In the genomic region with DNA sequence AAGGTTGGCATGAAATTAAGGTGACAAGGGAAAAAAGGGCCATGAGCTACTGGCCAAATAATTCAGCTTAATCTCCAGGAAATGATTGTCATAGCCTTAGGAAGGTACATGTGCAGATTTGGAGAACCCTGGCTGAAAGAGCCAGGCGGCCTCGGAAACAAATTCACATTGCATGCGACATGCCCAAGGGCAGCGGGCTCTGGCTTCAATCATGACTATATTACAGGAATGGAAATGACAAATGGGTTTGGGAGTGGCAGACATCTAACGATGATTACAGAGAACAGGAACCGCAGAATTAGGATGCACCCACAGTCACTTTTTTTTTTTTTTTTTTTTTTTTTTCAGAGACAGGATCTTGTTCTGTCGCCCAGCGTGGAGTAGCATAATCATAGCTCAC, we compare ENCODE assay signal across 1 cellular context.
TF ChIP-seq lines count a peak whose summit lies in the region.

No MANE protein-coding gene starts in this region.

TF ChIP-seq in GM23338, 12 proteins besides CTCF, POLR2A, EP300 and RAD21 (continued from another document):
- TF ChIP-seq, protein P1, sequence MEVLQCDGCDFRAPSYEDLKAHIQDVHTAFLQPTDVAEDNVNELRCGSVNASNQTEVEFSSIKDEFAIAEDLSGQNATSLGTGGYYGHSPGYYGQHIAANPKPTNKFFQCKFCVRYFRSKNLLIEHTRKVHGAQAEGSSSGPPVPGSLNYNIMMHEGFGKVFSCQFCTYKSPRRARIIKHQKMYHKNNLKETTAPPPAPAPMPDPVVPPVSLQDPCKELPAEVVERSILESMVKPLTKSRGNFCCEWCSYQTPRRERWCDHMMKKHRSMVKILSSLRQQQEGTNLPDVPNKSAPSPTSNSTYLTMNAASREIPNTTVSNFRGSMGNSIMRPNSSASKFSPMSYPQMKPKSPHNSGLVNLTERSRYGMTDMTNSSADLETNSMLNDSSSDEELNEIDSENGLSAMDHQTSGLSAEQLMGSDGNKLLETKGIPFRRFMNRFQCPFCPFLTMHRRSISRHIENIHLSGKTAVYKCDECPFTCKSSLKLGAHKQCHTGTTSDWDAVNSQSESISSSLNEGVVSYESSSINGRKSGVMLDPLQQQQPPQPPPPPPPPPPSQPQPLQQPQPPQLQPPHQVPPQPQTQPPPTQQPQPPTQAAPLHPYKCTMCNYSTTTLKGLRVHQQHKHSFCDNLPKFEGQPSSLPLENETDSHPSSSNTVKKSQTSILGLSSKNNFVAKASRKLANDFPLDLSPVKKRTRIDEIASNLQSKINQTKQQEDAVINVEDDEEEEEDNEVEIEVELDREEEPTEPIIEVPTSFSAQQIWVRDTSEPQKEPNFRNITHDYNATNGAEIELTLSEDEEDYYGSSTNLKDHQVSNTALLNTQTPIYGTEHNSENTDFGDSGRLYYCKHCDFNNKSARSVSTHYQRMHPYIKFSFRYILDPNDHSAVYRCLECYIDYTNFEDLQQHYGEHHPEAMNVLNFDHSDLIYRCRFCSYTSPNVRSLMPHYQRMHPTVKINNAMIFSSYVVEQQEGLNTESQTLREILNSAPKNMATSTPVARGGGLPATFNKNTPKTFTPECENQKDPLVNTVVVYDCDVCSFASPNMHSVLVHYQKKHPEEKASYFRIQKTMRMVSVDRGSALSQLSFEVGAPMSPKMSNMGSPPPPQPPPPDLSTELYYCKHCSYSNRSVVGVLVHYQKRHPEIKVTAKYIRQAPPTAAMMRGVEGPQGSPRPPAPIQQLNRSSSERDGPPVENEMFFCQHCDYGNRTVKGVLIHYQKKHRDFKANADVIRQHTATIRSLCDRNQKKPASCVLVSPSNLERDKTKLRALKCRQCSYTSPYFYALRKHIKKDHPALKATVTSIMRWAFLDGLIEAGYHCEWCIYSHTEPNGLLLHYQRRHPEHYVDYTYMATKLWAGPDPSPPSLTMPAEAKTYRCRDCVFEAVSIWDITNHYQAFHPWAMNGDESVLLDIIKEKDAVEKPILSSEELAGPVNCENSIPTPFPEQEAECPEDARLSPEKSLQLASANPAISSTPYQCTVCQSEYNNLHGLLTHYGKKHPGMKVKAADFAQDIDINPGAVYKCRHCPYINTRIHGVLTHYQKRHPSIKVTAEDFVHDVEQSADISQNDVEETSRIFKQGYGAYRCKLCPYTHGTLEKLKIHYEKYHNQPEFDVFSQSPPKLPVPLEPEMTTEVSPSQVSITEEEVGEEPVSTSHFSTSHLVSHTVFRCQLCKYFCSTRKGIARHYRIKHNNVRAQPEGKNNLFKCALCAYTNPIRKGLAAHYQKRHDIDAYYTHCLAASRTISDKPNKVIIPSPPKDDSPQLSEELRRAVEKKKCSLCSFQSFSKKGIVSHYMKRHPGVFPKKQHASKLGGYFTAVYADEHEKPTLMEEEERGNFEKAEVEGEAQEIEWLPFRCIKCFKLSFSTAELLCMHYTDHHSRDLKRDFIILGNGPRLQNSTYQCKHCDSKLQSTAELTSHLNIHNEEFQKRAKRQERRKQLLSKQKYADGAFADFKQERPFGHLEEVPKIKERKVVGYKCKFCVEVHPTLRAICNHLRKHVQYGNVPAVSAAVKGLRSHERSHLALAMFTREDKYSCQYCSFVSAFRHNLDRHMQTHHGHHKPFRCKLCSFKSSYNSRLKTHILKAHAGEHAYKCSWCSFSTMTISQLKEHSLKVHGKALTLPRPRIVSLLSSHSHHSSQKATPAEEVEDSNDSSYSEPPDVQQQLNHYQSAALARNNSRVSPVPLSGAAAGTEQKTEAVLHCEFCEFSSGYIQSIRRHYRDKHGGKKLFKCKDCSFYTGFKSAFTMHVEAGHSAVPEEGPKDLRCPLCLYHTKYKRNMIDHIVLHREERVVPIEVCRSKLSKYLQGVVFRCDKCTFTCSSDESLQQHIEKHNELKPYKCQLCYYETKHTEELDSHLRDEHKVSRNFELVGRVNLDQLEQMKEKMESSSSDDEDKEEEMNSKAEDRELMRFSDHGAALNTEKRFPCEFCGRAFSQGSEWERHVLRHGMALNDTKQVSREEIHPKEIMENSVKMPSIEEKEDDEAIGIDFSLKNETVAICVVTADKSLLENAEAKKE (CRISPR knock-in tag; IDR thresholded peaks at IDR 0.05) = no peak
- TF ChIP-seq EZH2phosphoT487 (IDR thresholded peaks at IDR 0.05; ENCODE audit: unreplicated experiment) = no peak
- TF ChIP-seq ZNF331 (CRISPR knock-in tag; IDR thresholded peaks at IDR 0.05; ENCODE audit: low read depth) = no peak
- TF ChIP-seq, protein P2, sequence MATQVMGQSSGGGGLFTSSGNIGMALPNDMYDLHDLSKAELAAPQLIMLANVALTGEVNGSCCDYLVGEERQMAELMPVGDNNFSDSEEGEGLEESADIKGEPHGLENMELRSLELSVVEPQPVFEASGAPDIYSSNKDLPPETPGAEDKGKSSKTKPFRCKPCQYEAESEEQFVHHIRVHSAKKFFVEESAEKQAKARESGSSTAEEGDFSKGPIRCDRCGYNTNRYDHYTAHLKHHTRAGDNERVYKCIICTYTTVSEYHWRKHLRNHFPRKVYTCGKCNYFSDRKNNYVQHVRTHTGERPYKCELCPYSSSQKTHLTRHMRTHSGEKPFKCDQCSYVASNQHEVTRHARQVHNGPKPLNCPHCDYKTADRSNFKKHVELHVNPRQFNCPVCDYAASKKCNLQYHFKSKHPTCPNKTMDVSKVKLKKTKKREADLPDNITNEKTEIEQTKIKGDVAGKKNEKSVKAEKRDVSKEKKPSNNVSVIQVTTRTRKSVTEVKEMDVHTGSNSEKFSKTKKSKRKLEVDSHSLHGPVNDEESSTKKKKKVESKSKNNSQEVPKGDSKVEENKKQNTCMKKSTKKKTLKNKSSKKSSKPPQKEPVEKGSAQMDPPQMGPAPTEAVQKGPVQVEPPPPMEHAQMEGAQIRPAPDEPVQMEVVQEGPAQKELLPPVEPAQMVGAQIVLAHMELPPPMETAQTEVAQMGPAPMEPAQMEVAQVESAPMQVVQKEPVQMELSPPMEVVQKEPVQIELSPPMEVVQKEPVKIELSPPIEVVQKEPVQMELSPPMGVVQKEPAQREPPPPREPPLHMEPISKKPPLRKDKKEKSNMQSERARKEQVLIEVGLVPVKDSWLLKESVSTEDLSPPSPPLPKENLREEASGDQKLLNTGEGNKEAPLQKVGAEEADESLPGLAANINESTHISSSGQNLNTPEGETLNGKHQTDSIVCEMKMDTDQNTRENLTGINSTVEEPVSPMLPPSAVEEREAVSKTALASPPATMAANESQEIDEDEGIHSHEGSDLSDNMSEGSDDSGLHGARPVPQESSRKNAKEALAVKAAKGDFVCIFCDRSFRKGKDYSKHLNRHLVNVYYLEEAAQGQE (IDR thresholded peaks at IDR 0.05; ENCODE audit: unreplicated experiment) = no peak
- TF ChIP-seq ZNF114 (CRISPR knock-in tag; IDR thresholded peaks at IDR 0.05) = no peak
